Comparison of ENCODE assay signal across 9 cellular contexts in the genomic region with DNA sequence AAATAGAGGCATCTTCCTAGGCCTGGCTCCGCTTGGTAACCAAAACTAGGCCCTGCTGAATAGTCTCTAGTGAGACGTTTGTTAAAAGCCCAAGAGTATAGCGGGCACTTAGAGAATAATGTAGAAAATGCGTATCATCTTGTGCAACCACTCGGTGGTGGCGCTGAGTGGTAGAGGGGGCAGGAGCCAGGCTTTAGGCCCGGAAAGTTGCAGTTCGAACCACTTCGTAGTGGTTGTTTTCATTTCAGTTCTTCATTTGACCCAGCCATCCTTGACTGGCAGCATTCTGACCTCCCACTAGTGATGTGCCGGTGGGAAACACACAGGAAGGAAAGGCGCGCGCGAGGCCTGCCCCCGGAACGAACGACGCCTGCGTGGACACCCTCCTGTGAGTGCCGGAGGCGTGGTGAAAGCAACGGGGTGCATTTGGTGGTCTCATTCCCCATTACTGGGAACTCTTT. TPM values are rescaled to one million over a fixed set of nuclear protein-coding genes. Genes with fewer than 3 reads are reported as not detected.
DNase-seq lines count a peak whose midpoint lies in the region; ATAC-seq and TF ChIP-seq lines count a peak whose summit lies in the region.
"Had no signal": no experiment of that assay in that cellular context is flagged by ENCODE, and none has a peak within 500 bp of the region (broad histone marks: within the 10 kb centered on the region; RNA-seq: fewer than 3 reads in every experiment).

No MANE protein-coding gene starts in this region.

- H3K9me3 ChIP-seq in HUES48 (ENCODE audit: control insufficient read depth, insufficient read depth, low read length) = no peaks in the 10 kb centered on the region
- H3K9me3 ChIP-seq in esophagus muscularis mucosa = peaks cover 0 to 5% (median 2%) of the 10 kb centered on the region in 4 donors

- no peak for TF ChIP-seq EP300 in esophagus muscularis mucosa (IDR thresholded peaks at IDR 0.05)

- no peak for TF ChIP-seq CTCF in foreskin keratinocyte (conservative IDR thresholded peaks at IDR 0.05)
- TF ChIP-seq CTCF in esophagus muscularis mucosa (IDR thresholded peaks at IDR 0.05) = no peak

- H3K4me3 Mint-ChIP-seq in activated T-cell treated with anti-CD3 and anti-CD28 coated beads, Interleukin-2, amount 50 U/mL, for 24 hours = peak overlapping the region; percentile 69

- H3K27ac ChIP-seq in HUES48 (ENCODE audit: low read depth, low read length) = peak overlapping the region; percentile 84
- no peak overlapping the region for H3K27ac ChIP-seq in foreskin keratinocyte
- no peak overlapping the region for H3K27ac ChIP-seq in esophagus muscularis mucosa (replicated peaks in 1 of 4)

- H3K36me3 ChIP-seq in HUES48 (ENCODE audit: control insufficient read depth, insufficient read depth, low read length) (no peaks in the 10 kb centered on the region), esophagus muscularis mucosa (no peaks in the 10 kb centered on the region)

- peaks cover 28% of the 10 kb centered on the region for H3K4me1 Mint-ChIP-seq in activated T-cell treated with anti-CD3 and anti-CD28 coated beads, Interleukin-2, amount 50 U/mL, for 24 hours (ENCODE audit: low read depth)

- H3K4me1 ChIP-seq in HUES48 (ENCODE audit: control insufficient read depth, insufficient read depth, low read length) (no peaks in the 10 kb centered on the region), foreskin keratinocyte (no peaks in the 10 kb centered on the region), esophagus muscularis mucosa (peaks cover 0 to 6% (median 1%) of the 10 kb centered on the region in 4 donors)

- H3K4me3 ChIP-seq in HUES48 (ENCODE audit: low read depth, low read length) (peak overlapping the region; percentile 74), esophagus muscularis mucosa (peak overlapping the region in 2 of 4 donors; percentile 5 to 8)

- peak overlapping the region; percentile 32 for H3K9ac ChIP-seq in HUES48 (ENCODE audit: low read depth, low read length)

- H3K9me3 Mint-ChIP-seq in activated T-cell treated with anti-CD3 and anti-CD28 coated beads, Interleukin-2, amount 50 U/mL, for 24 hours = peaks cover 8% of the 10 kb centered on the region

- intact Hi-C loops in esophagus muscularis mucosa (cut with DNase I) = no loop called here

- no peak for TF ChIP-seq POLR2A in esophagus muscularis mucosa (IDR thresholded peaks at IDR 0.05; ENCODE audit: low read depth)

- ATAC-seq in foreskin keratinocyte = no peak
- no peak for ATAC-seq in GM18909 (IDR thresholded peaks at IDR 0.05; ENCODE audit: poor library complexity, unreplicated experiment)
- ATAC-seq in GM21737 (IDR thresholded peaks at IDR 0.05; ENCODE audit: unreplicated experiment) = no peak

- DNase-seq in Ammon's horn (ENCODE audit: low spot score) (peak; percentile 12), iPS-NIHi7 (ENCODE audit: extremely low spot score) (peak; percentile 23), foreskin keratinocyte (no peak), esophagus muscularis mucosa (ENCODE audit: extremely low spot score) (no peak)
- peak; percentile 55 for DNase-seq in activated T-cell treated with anti-CD3 and anti-CD28 coated beads, Interleukin-2, amount 50 U/mL, for 24 hours

- 12% methylated on average over 21 of the region's 22 CpGs for WGBS in esophagus muscularis mucosa

- H3K27ac Mint-ChIP-seq in activated T-cell treated with anti-CD3 and anti-CD28 coated beads, Interleukin-2, amount 50 U/mL, for 24 hours = peak overlapping the region; percentile 50

- no peaks in the 10 kb centered on the region for H3K36me3 Mint-ChIP-seq in activated T-cell treated with anti-CD3 and anti-CD28 coated beads, Interleukin-2, amount 50 U/mL, for 24 hours (ENCODE audit: low read depth)

- H3K27me3 ChIP-seq in HUES48 (ENCODE audit: control insufficient read depth, insufficient read depth, low read length) (no peaks in the 10 kb centered on the region), foreskin keratinocyte (peaks cover 36% of the 10 kb centered on the region), esophagus muscularis mucosa (peaks cover 0 to 62% (median 0%) of the 10 kb centered on the region in 4 donors)

- peaks cover 78% of the 10 kb centered on the region for H3K27me3 Mint-ChIP-seq in activated T-cell treated with anti-CD3 and anti-CD28 coated beads, Interleukin-2, amount 50 U/mL, for 24 hours

RNA-seq across cellular contexts. Expression of a gene that starts 18.0 kb away (rescaled TPM):
- total RNA-seq in foreskin keratinocyte (not detected in 2 replicates), esophagus muscularis mucosa (not detected)
- polyA plus RNA-seq in foreskin keratinocyte = not detected in 2 replicates
- polyA plus RNA-seq: adipose tissue had no signal

RNA-seq across cellular contexts. Expression of a gene that starts 28.1 kb away (rescaled TPM):
- total RNA-seq in foreskin keratinocyte (not detected in 2 replicates), esophagus muscularis mucosa (not detected)
- not detected in 2 replicates for polyA plus RNA-seq in foreskin keratinocyte
- polyA plus RNA-seq: adipose tissue had no signal

Comparison
In these comparisons a context has a peak if more than half of its experiments do, and no peak if none do; other contexts are left out.
1. DNase-seq: peak in Ammon's horn (single experiment), activated T-cell treated with anti-CD3 and anti-CD28 coated beads, Interleukin-2, amount 50 U/mL, for 24 hours (single experiment) and iPS-NIHi7 (single experiment); none in foreskin keratinocyte (0 of 2) and esophagus muscularis mucosa (single experiment).